ENCODE assay signal across 10 cellular contexts in the genomic region with DNA sequence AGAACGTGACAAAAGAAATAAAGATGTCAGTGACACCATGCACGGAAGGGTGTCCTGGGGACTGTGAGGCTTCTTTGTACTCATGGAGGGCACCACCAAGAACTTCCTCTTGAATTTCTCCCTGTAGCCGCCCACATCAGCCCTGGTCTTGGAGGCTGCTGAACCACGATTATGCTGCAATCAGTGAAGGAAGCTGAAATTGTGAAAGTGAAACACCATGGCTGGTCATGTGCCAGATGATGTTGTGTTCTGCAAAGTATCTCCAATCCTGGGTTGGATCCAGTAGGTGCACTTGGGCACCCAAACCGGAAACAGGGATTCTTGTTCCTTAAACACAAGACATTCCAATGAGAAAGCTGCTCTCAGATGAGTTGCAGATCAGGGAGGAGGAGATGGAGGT.
DNase-seq lines count a peak whose midpoint lies in the region; ATAC-seq and TF ChIP-seq lines count a peak whose summit lies in the region.
"Had no signal": no experiment of that assay in that cellular context is flagged by ENCODE, and none has a peak within 500 bp of the region (broad histone marks: within the 10 kb centered on the region; RNA-seq: fewer than 3 reads in every experiment).

No MANE protein-coding gene starts in this region.

- H3K4me1 Mint-ChIP-seq in T-helper 2 cell treated with Interferon-gamma antibody and Interleukin-4, amounts not matched to agents 5 μg/mL and 100 μg/mL, for 36 hours (ENCODE audit: low read depth) = no peaks in the 10 kb centered on the region

- H3K9ac ChIP-seq in Loucy (ENCODE audit: low read depth, low read length, poor library complexity, severe bottlenecking) = peak overlapping the region; percentile 1

- H3K4me3 Mint-ChIP-seq in T-helper 2 cell treated with Interferon-gamma antibody and Interleukin-4, amounts not matched to agents 5 μg/mL and 100 μg/mL, for 36 hours = no peak overlapping the region

- peaks cover 15% of the 10 kb centered on the region for H3K4me1 ChIP-seq in Loucy (ENCODE audit: insufficient read depth, low read length, poor library complexity, severe bottlenecking)
- H3K4me1 ChIP-seq: gastrocnemius medialis, psoas muscle had no signal

- H3K9me2 ChIP-seq in Loucy (replicated peaks; ENCODE audit: low read depth, low read length) = no peaks in the 10 kb centered on the region

- peak overlapping the region; percentile 22 for H3K4me3 ChIP-seq in Loucy (ENCODE audit: low read length, poor library complexity, severe bottlenecking)
- H3K4me3 ChIP-seq: gastrocnemius medialis, psoas muscle had no signal

- peak; percentile 44 for DNase-seq in stimulated activated CD4-positive, alpha-beta T cell treated with anti-CD3 and anti-CD28 coated beads, Interleukin-1b, Interleukin-23, amount 100 ng/mL, for 48 hours
- no peak for DNase-seq in stimulated activated CD4-positive, alpha-beta T cell treated with anti-CD3 and anti-CD28 coated beads, Interleukin-12 subunit alpha, Interleukin-12 subunit beta, amount 100 ng/mL, for 4 hours
- peak; percentile 31 for DNase-seq in left ventricle myocardium superior
- no peak for DNase-seq in NCI-H1105 treated with DMSO at 0.1 percent for 48 hours (lab: John Stamatoyannopoulos, UW)
- DNase-seq in T-helper 2 cell treated with Interferon-gamma antibody and Interleukin-4, amounts not matched to agents 5 μg/mL and 100 μg/mL, for 36 hours (ENCODE audit: low spot score) = no peak

- intact Hi-C loops in left ventricle myocardium superior (cut with micrococcal nuclease) = no loop called here

- peak; percentile 62 for ATAC-seq in left ventricle myocardium superior
- no peak for ATAC-seq in HG02571 (IDR thresholded peaks at IDR 0.05; ENCODE audit: unreplicated experiment)
- ATAC-seq in HG03045 (IDR thresholded peaks at IDR 0.05; ENCODE audit: unreplicated experiment) = no peak
- ATAC-seq: gastrocnemius medialis had no signal

- no peaks in the 10 kb centered on the region for H3K36me3 Mint-ChIP-seq in T-helper 2 cell treated with Interferon-gamma antibody and Interleukin-4, amounts not matched to agents 5 μg/mL and 100 μg/mL, for 36 hours (ENCODE audit: low read depth)

- H3K27ac Mint-ChIP-seq in T-helper 2 cell treated with Interferon-gamma antibody and Interleukin-4, amounts not matched to agents 5 μg/mL and 100 μg/mL, for 36 hours = no peak overlapping the region

- H3K36me3 ChIP-seq in Loucy (ENCODE audit: insufficient read depth, low read length) = no peaks in the 10 kb centered on the region
- H3K36me3 ChIP-seq: gastrocnemius medialis had no signal

- H3K4me2 ChIP-seq in Loucy (ENCODE audit: low read depth, low read length, poor library complexity, severe bottlenecking) = peak overlapping the region; percentile 51

- H3K9me3 Mint-ChIP-seq in T-helper 2 cell treated with Interferon-gamma antibody and Interleukin-4, amounts not matched to agents 5 μg/mL and 100 μg/mL, for 36 hours = no peaks in the 10 kb centered on the region

- H3K79me2 ChIP-seq in Loucy (ENCODE audit: insufficient read depth, low read length) = no peaks in the 10 kb centered on the region

- no peak for TF ChIP-seq CTCF in Loucy (conservative IDR thresholded peaks at IDR 0.05; ENCODE audit: low read length)

- H2AFZ ChIP-seq in Loucy (ENCODE audit: low read length) = peak overlapping the region; percentile 79

- no peaks in the 10 kb centered on the region for H3K27me3 ChIP-seq in Loucy (ENCODE audit: insufficient read depth, low read length, poor library complexity, severe bottlenecking)

- H4K20me1 ChIP-seq in Loucy (ENCODE audit: insufficient read depth, low read length, poor library complexity, severe bottlenecking) = no peaks in the 10 kb centered on the region

- H3K27me3 Mint-ChIP-seq in T-helper 2 cell treated with Interferon-gamma antibody and Interleukin-4, amounts not matched to agents 5 μg/mL and 100 μg/mL, for 36 hours (ENCODE audit: low read depth) = peaks cover 2% of the 10 kb centered on the region

- H3F3A ChIP-seq in Loucy (ENCODE audit: low read depth) = 0 out of 2 replicates have a peak, but pooled peaks cover 3% of the 10 kb centered on the region

- no peaks in the 10 kb centered on the region for H3K9me3 ChIP-seq in Loucy (ENCODE audit: insufficient read depth, low read depth, low read length)
- H3K9me3 ChIP-seq: gastrocnemius medialis, psoas muscle had no signal

Comparison
In these comparisons a context has a peak if more than half of its experiments do, and no peak if none do; other contexts are left out.
1. DNase-seq: peak in stimulated activated CD4-positive, alpha-beta T cell treated with anti-CD3 and anti-CD28 coated beads, Interleukin-1b, Interleukin-23, amount 100 ng/mL, for 48 hours (single experiment) and left ventricle myocardium superior (single experiment); none in stimulated activated CD4-positive, alpha-beta T cell treated with anti-CD3 and anti-CD28 coated beads, Interleukin-12 subunit alpha, Interleukin-12 subunit beta, amount 100 ng/mL, for 4 hours (single experiment), NCI-H1105 treated with DMSO at 0.1 percent for 48 hours (single experiment) and T-helper 2 cell treated with Interferon-gamma antibody and Interleukin-4, amounts not matched to agents 5 μg/mL and 100 μg/mL, for 36 hours (single experiment).